ENCODE assay signal across 19 cellular contexts in the genomic region with DNA sequence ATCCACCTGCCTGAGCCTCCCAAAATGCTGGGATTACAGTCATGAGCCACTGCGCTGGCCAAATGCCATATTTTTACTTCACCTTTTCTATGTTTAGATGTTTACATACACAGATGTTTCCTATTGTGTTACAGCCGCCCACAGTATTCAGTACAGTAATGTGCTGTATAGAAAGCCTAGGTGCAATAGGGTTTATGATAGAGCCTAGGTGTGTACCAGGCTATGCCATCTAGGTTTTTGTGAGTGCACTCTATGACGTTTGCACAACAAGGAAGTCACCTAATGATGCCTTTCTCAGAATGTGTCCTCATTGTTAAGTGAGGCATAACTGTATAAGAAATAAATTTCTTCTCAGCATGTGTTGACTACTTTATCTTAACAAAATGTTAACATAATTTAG.
"Had no signal": no experiment of that assay in that cellular context is flagged by ENCODE, and none has a peak within 500 bp of the region (broad histone marks: within the 10 kb centered on the region; RNA-seq: fewer than 3 reads in every experiment).

No MANE protein-coding gene starts in this region.

- DNase-seq: KBM-7, MV-4-11, NCI-H1048, NCI-H1105, NCI-H1417, NCI-H1436 treated with DMSO at 0.1 percent for 48 hours, NCI-H1694, NCI-H187 treated with DMSO at 0.1 percent for 48 hours, NCI-H2029 treated with DMSO at 0.1 percent for 48 hours, NCI-H2107, NCI-H2227 treated with DMSO at 0.1 percent for 48 hours, NCI-H524, NCI-H526 treated with DMSO at 0.1 percent for 48 hours, NCI-H748 treated with DMSO at 0.1 percent for 48 hours, Right ventricle myocardium superior, RPMI8226, SIG-M5 had no signal

- H3K4me1 ChIP-seq: SJSA1 had no signal

- H3K27me3 ChIP-seq: SJSA1 had no signal

- H3K27ac ChIP-seq: SJSA1, SK-N-MC had no signal

- H3K4me3 ChIP-seq: SJSA1, SK-N-MC had no signal

- H3K36me3 ChIP-seq: SJSA1 had no signal
